In genomic region chrX:80879143-80879542, GRCh38 we compare ENCODE assay signal across 14 cellular contexts.
DNase-seq lines count a peak whose midpoint lies in the region; ATAC-seq and TF ChIP-seq lines count a peak whose summit lies in the region.
"Had no signal": no experiment of that assay in that cellular context is flagged by ENCODE, and none has a peak within 500 bp of the region (broad histone marks: within the 10 kb centered on the region; RNA-seq: fewer than 3 reads in every experiment).

No MANE protein-coding gene starts in this region.

- H2AFZ ChIP-seq in hepatocyte = no peak overlapping the region

- no peak overlapping the region for H3K4me3 ChIP-seq in hepatocyte
- H3K4me3 ChIP-seq: right atrium auricular region had no signal

- H3K27me3 Mint-ChIP-seq in T-helper 17 cell = no peaks in the 10 kb centered on the region
- H3K27me3 Mint-ChIP-seq: activated CD4-positive, alpha-beta T cell treated with anti-CD3 and anti-CD28 coated beads for 36 hours; brain; stimulated activated naive CD8-positive, alpha-beta T cell treated with anti-CD3 and anti-CD28 coated beads, Interleukin-15, amount 100 ng/mL, for 72 hours had no signal

- H3K79me2 ChIP-seq in hepatocyte = no peaks in the 10 kb centered on the region

- no peaks in the 10 kb centered on the region for H3K9me2 ChIP-seq in hepatocyte (replicated peaks; ENCODE audit: insufficient read depth)

- no peaks in the 10 kb centered on the region for H3K36me3 Mint-ChIP-seq in T-helper 17 cell (ENCODE audit: low read depth)
- H3K36me3 Mint-ChIP-seq: brain, natural killer cell had no signal

- H3K4me1 ChIP-seq in hepatocyte (ENCODE audit: insufficient read depth) = no peaks in the 10 kb centered on the region
- H3K4me1 ChIP-seq: right atrium auricular region had no signal

- H3K27ac Mint-ChIP-seq in T-helper 17 cell = no peak overlapping the region
- H3K27ac Mint-ChIP-seq: activated CD4-positive, alpha-beta T cell treated with anti-CD3 and anti-CD28 coated beads for 36 hours; brain; natural killer cell; stimulated activated naive CD8-positive, alpha-beta T cell treated with anti-CD3 and anti-CD28 coated beads, Interleukin-15, amount 100 ng/mL, for 72 hours had no signal

- DNase-seq in COLO668 (lab: John Stamatoyannopoulos, UW; ENCODE audit: unreplicated experiment) (peak; percentile 27), HT-29 (ENCODE audit: low spot score) (peak; percentile 42), NCI-H774 (lab: John Stamatoyannopoulos, UW) (peak; percentile 5), hepatocyte (ENCODE audit: low spot score) (peak; percentile 25), T-helper 17 cell (no peak)
- DNase-seq in stimulated activated CD4-positive, alpha-beta T cell treated with anti-CD3 and anti-CD28 coated beads, Interleukin-4, amount 100 ng/mL, for 24 hours = no peak
- no peak for DNase-seq in activated naive CD4-positive, alpha-beta T cell treated with Interleukin-2 at 50 U/mL for 16 hours
- DNase-seq: activated CD4-positive, alpha-beta T cell treated with anti-CD3 and anti-CD28 coated beads for 36 hours; natural killer cell; stimulated activated naive CD8-positive, alpha-beta T cell treated with anti-CD3 and anti-CD28 coated beads, Interleukin-15, amount 100 ng/mL, for 72 hours had no signal

- no peak overlapping the region for H3K27ac ChIP-seq in hepatocyte
- H3K27ac ChIP-seq: C4-2B, right atrium auricular region had no signal

- no peaks in the 10 kb centered on the region for H4K20me1 ChIP-seq in hepatocyte (ENCODE audit: insufficient read depth, poor library complexity, severe bottlenecking)

- no peak for TF ChIP-seq CTCF in hepatocyte (IDR thresholded peaks at IDR 0.05; ENCODE audit: poor library complexity)

- no peak overlapping the region for H3K4me3 Mint-ChIP-seq in T-helper 17 cell
- H3K4me3 Mint-ChIP-seq: activated CD4-positive, alpha-beta T cell treated with anti-CD3 and anti-CD28 coated beads for 36 hours; brain; natural killer cell; stimulated activated naive CD8-positive, alpha-beta T cell treated with anti-CD3 and anti-CD28 coated beads, Interleukin-15, amount 100 ng/mL, for 72 hours had no signal

- 56% methylated on average over 1 of the region's 1 CpG for WGBS in hepatocyte (ENCODE audit: low lambda C conversion rate, missing lambda C conversion rate)

- no peaks in the 10 kb centered on the region for H3K27me3 ChIP-seq in hepatocyte
- H3K27me3 ChIP-seq: right atrium auricular region had no signal

- no peaks in the 10 kb centered on the region for H3K36me3 ChIP-seq in hepatocyte (replicated peaks; ENCODE audit: insufficient read depth, low read depth)
- H3K36me3 ChIP-seq: right atrium auricular region had no signal

- no peaks in the 10 kb centered on the region for H3K4me1 Mint-ChIP-seq in T-helper 17 cell
- H3K4me1 Mint-ChIP-seq: activated CD4-positive, alpha-beta T cell treated with anti-CD3 and anti-CD28 coated beads for 36 hours; brain; natural killer cell; stimulated activated naive CD8-positive, alpha-beta T cell treated with anti-CD3 and anti-CD28 coated beads, Interleukin-15, amount 100 ng/mL, for 72 hours had no signal

- H3K9me3 ChIP-seq in hepatocyte (ENCODE audit: low read depth) (no peaks in the 10 kb centered on the region), T-helper 17 cell (ENCODE audit: control insufficient read depth, low read length, poor library complexity, severe bottlenecking) (no peaks in the 10 kb centered on the region)
- H3K9me3 ChIP-seq: right atrium auricular region had no signal

- no peak overlapping the region for H3K4me2 ChIP-seq in hepatocyte

- ATAC-seq in T-helper 17 cell (no peak), GM21390 (IDR thresholded peaks at IDR 0.05; ENCODE audit: unreplicated experiment) (no peak)
- ATAC-seq: activated CD4-positive, alpha-beta T cell treated with anti-CD3 and anti-CD28 coated beads for 36 hours; natural killer cell; stimulated activated naive CD8-positive, alpha-beta T cell treated with anti-CD3 and anti-CD28 coated beads, Interleukin-15, amount 100 ng/mL, for 72 hours had no signal

Comparison
In these comparisons a context has a peak if more than half of its experiments do, and no peak if none do; other contexts are left out.
1. DNase-seq: peak in COLO668 (single experiment), HT-29 (single experiment), NCI-H774 (single experiment) and hepatocyte (single experiment); none in stimulated activated CD4-positive, alpha-beta T cell treated with anti-CD3 and anti-CD28 coated beads, Interleukin-4, amount 100 ng/mL, for 24 hours (single experiment), activated naive CD4-positive, alpha-beta T cell treated with Interleukin-2 at 50 U/mL for 16 hours (single experiment) and T-helper 17 cell (0 of 3).